ENCODE assay signal across 8 cellular contexts in genomic region chr18:74040459-74041332, GRCh38.
DNase-seq lines count a peak whose midpoint lies in the region; TF ChIP-seq lines count a peak whose summit lies in the region.

No MANE protein-coding gene starts in this region.

- no peaks in the 10 kb centered on the region for H3K9me3 ChIP-seq in HEK293 (ENCODE audit: control insufficient read depth, insufficient read depth, low read depth, low read length)

- CTCF ChIA-PET in HEK293 (lab: Yijun Ruan, JAX): interaction anchor here (0.6 to 1.5 kb wide), 22 partner anchors 9 to 511 kb away, joined by 3 to 6 read pairs (median 3); no protein-coding TSS in a partner anchor

- POLR2A ChIA-PET in HEK293 (lab: Yijun Ruan, JAX): no interaction called here

- H3K36me3 ChIP-seq in HEK293 (ENCODE audit: control insufficient read depth in 2 of 2, insufficient read depth in 1 of 2, low read length in 2 of 2): no peaks in the 10 kb centered on the region

- H3K4me3 ChIP-seq in HEK293 (ENCODE audit: low read depth, low read length): no peak overlapping the region
- H3K4me3 ChIP-seq in NB4 (ENCODE audit: low read depth, low read length): no peak overlapping the region
- no peak overlapping the region for H3K4me3 ChIP-seq in fibroblast of the aortic adventitia (ENCODE audit: low read depth, low read length)

- TF ChIP-seq CTCF in HEK293 (tag by site-specific recombination; IDR thresholded peaks at IDR 0.05) (peak; percentile 64), NB4 (IDR thresholded peaks at IDR 0.05; ENCODE audit: low read depth, low read length) (peak; percentile 73), fibroblast of the aortic adventitia (IDR thresholded peaks at IDR 0.05; ENCODE audit: insufficient read depth, low read length) (peak; percentile 43)

- no peaks in the 10 kb centered on the region for H3K4me1 ChIP-seq in HEK293 (ENCODE audit: control insufficient read depth, insufficient read depth, low read length)

- DNase-seq in NK-92 treated with Interleukin-12 subunit alpha and Interleukin-12 subunit beta, amount 100 ng/mL, for 24 hours (lab: John Stamatoyannopoulos, UW): peak; percentile 23
- no peak for DNase-seq in NK-92 (lab: John Stamatoyannopoulos, UW; ENCODE audit: unreplicated experiment)
- peak; percentile 61 for DNase-seq in NB4 (ENCODE audit: low read depth)
- peak; percentile 27 to 67 (median 41) for DNase-seq in activated CD8-positive, alpha-beta memory T cell treated with anti-CD3 and anti-CD28 coated beads for 48 hours (ENCODE audit: low read depth in 2 of 3, low spot score in 2 of 3)
- DNase-seq in fibroblast of the aortic adventitia (ENCODE audit: low read depth): no peak
- peak; percentile 68 to 78 for DNase-seq in stimulated activated CD4-positive, alpha-beta T cell treated with anti-CD3 and anti-CD28 coated beads, Interleukin-2, amount 100 ng/mL, for 48 hours
- no peak for DNase-seq in epidermal melanocyte (ENCODE audit: insufficient read length, low spot score)

- no peak for TF ChIP-seq POLR2A in NB4 (IDR thresholded peaks at IDR 0.05; ENCODE audit: extremely low read depth, insufficient read length)

- no peak overlapping the region for H3K27ac ChIP-seq in HEK293 (ENCODE audit: extremely low read depth, low read depth, low read length)

TF ChIP-seq in HEK293, 187 proteins besides CTCF, POLR2A, EP300 and RAD21:
- TF ChIP-seq ZNF544 (tag by site-specific recombination; IDR thresholded peaks at IDR 0.05): no peak
- TF ChIP-seq PRDM1 (tag by site-specific recombination; IDR thresholded peaks at IDR 0.05): peak; percentile 34; the same call in 1 of the 2 replicates
- TF ChIP-seq ZNF324 (tag by site-specific recombination; IDR thresholded peaks at IDR 0.05): no peak
- no peak for TF ChIP-seq ZFP41 (tag by site-specific recombination; IDR thresholded peaks at IDR 0.05; ENCODE audit: borderline replicate concordance)
- TF ChIP-seq ZFP3 (tag by site-specific recombination; IDR thresholded peaks at IDR 0.05; ENCODE audit: low read depth): no peak
- TF ChIP-seq ZNF404 (tag by site-specific recombination; IDR thresholded peaks at IDR 0.05): no peak
- peak; percentile 15; the same call in 1 of the 2 replicates for TF ChIP-seq ZNF654 (tag by site-specific recombination; IDR thresholded peaks at IDR 0.05; ENCODE audit: low read depth)

Comparison
In these comparisons a context has a peak if more than half of its experiments do, and no peak if none do; other contexts are left out.
1. DNase-seq: peak in NK-92 treated with Interleukin-12 subunit alpha and Interleukin-12 subunit beta, amount 100 ng/mL, for 24 hours (single experiment), NB4 (single experiment), activated CD8-positive, alpha-beta memory T cell treated with anti-CD3 and anti-CD28 coated beads for 48 hours (3 of 3) and stimulated activated CD4-positive, alpha-beta T cell treated with anti-CD3 and anti-CD28 coated beads, Interleukin-2, amount 100 ng/mL, for 48 hours (2 of 2); none in NK-92 (single experiment), fibroblast of the aortic adventitia (single experiment) and epidermal melanocyte (single experiment).
2. Peak in every context shown above with its lines, with median percentiles within 50 percentile points of each other: CTCF ChIP-seq.